Comparison of ENCODE assay signal across 8 cellular contexts in the genomic region with DNA sequence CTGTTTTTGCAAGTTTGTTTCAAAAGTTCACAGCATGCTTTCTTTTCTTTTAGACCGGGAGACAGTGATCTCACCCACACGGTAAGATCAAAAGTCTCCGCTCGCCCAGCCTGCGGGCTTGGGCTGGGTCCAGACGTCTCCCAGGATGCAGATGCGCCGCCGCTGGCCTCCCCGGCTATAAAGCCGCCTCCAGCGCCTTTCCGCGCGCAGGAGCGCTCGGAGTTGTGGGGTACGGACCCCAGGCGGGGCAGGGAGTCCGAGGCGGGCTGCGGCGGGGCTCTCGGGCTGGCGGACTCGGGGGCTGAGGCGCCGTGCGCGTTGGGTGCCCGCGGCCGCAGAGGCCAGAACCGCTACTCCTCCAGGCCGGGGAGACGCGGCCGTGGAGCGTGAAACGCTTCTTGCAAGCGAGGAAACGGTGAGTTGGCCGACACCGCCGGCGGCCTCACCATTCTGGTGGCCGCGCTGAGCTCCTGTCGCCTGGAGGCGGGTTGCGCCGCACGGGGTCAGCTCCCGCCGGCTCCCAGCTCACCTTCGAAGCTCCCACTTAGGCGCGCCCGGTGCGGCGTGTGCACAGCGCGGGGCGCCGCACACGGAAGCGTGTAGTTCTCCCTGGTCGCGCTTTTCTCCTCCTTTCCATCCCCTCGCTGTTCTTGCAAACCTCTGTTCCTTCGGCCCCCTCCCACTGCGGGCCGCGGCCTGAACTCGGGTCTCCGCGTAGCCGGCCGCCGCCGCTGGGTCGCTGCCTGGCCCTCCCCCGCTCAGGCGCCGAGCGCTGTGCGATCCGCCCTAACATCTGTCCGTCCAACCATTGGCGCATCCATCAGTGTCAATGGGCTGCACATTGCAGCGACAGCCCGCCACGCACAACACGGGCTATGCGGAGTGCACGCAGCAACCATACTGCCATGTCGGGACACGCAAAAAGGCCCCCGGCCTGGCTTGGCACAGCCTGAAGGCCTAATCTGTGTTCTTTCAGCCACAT. TPM values are rescaled to one million over a fixed set of nuclear protein-coding genes. Genes with fewer than 3 reads are reported as not detected.
A peak's percentile ranks its signal among the peaks of the same experiment; 100 is the strongest.
DNase-seq lines count a peak whose midpoint lies in the region; ATAC-seq and TF ChIP-seq lines count a peak whose summit lies in the region.

No MANE protein-coding gene starts in this region.

- no peak for ATAC-seq in naive B cell (ENCODE audit: low read depth in 2 of 2)
- ATAC-seq in HG03442 (IDR thresholded peaks at IDR 0.05; ENCODE audit: unreplicated experiment): no peak
- ATAC-seq in HG02938 (IDR thresholded peaks at IDR 0.05; ENCODE audit: unreplicated experiment): no peak
- no peak for ATAC-seq in HG02852 (IDR thresholded peaks at IDR 0.05; ENCODE audit: unreplicated experiment)
- ATAC-seq in HG03159 (IDR thresholded peaks at IDR 0.05; ENCODE audit: unreplicated experiment): no peak

- no peak for TF ChIP-seq EP300 in esophagus muscularis mucosa (IDR thresholded peaks at IDR 0.05)

- in situ Hi-C loops in SK-MEL-5 (cut with HindIII; ENCODE audit: low pct_unique_long_range_greater_than_20kb, low sequenced_read_pairs): no loop called here

- H3K9me3 ChIP-seq in esophagus muscularis mucosa: no peaks in the 10 kb centered on the region

- peak overlapping the region; percentile 93 to 99 (median 96) for H3K27ac ChIP-seq in esophagus muscularis mucosa (replicated peaks in 1 of 4)

- H3K4me3 ChIP-seq in esophagus muscularis mucosa: peak overlapping the region; percentile 76 to 98 (median 88)

- H3K27me3 ChIP-seq in esophagus muscularis mucosa: peaks cover 0 to 18% (median 0%) of the 10 kb centered on the region in 4 donors

- TF ChIP-seq CTCF in esophagus muscularis mucosa (IDR thresholded peaks at IDR 0.05): peak in 1 of 3 experiments; percentile 11

- DNase-seq in ELR (ENCODE audit: low read depth): peak; percentile 73
- DNase-seq in SK-MEL-5 (ENCODE audit: low read depth, low spot score): peak; percentile 29
- no peak for DNase-seq in esophagus muscularis mucosa (ENCODE audit: extremely low spot score)
- no peak for DNase-seq in naive B cell

- H3K36me3 ChIP-seq in esophagus muscularis mucosa: no peaks in the 10 kb centered on the region

- 3% methylated on average over 49 of the region's 99 CpGs for WGBS in esophagus muscularis mucosa

- TF ChIP-seq POLR2A in esophagus muscularis mucosa (IDR thresholded peaks at IDR 0.05; ENCODE audit: low read depth): no peak

- H3K4me3 Mint-ChIP-seq in naive B cell: peak overlapping the region; percentile 77 to 96 (median 90)

- peaks cover 0 to 6% (median 0%) of the 10 kb centered on the region in 7 donors for H3K9me3 Mint-ChIP-seq in naive B cell

- H3K4me1 Mint-ChIP-seq in naive B cell: peaks cover 12 to 20% (median 18%) of the 10 kb centered on the region in 3 donors

- intact Hi-C loops in esophagus muscularis mucosa (cut with DNase I): loop anchor here (10.0 kb wide), 1 partner anchor 667 kb away; no protein-coding TSS in a partner anchor

- H3K36me3 Mint-ChIP-seq in naive B cell: peaks cover 0 to 17% of the 10 kb centered on the region in 2 donors

- peaks cover 63 to 75% (median 74%) of the 10 kb centered on the region in 3 donors for H3K27me3 Mint-ChIP-seq in naive B cell

- peak overlapping the region in 1 of 6 donors; percentile 76 for H3K27ac Mint-ChIP-seq in naive B cell

- H3K4me1 ChIP-seq in esophagus muscularis mucosa: peaks cover 21 to 60% (median 46%) of the 10 kb centered on the region in 4 donors

RNA-seq across cellular contexts. Expression of a gene that starts 2.3 kb away (rescaled TPM):
- total RNA-seq in SK-MEL-5 (2014; rRNA removed; shearing (Covaris generic)): 2.5 and 3.8 TPM in 2 replicates
- polyA plus RNA-seq in SK-MEL-5 (2015; cell fraction: cytosol; rRNA removed): 5.7 and 8.1 TPM in 2 replicates
- polyA plus RNA-seq in SK-MEL-5 (2015; cell fraction: nucleus; rRNA removed): 8.4 and 8.8 TPM in 2 replicates
- total RNA-seq in esophagus muscularis mucosa: 10 to 100 TPM; 17.1 to 45.5 (median 24.6) TPM
- polyA plus RNA-seq in naive B cell (ENCODE audit: low read depth in 6 of 6): not detected

Comparison
In these comparisons a context has a peak if more than half of its experiments do, and no peak if none do; other contexts are left out.
1. DNase-seq: peak in ELR (single experiment) and SK-MEL-5 (single experiment); none in esophagus muscularis mucosa (single experiment) and naive B cell (single experiment).